Comparison of ENCODE assay signal across 1 cellular context in the genomic region with DNA sequence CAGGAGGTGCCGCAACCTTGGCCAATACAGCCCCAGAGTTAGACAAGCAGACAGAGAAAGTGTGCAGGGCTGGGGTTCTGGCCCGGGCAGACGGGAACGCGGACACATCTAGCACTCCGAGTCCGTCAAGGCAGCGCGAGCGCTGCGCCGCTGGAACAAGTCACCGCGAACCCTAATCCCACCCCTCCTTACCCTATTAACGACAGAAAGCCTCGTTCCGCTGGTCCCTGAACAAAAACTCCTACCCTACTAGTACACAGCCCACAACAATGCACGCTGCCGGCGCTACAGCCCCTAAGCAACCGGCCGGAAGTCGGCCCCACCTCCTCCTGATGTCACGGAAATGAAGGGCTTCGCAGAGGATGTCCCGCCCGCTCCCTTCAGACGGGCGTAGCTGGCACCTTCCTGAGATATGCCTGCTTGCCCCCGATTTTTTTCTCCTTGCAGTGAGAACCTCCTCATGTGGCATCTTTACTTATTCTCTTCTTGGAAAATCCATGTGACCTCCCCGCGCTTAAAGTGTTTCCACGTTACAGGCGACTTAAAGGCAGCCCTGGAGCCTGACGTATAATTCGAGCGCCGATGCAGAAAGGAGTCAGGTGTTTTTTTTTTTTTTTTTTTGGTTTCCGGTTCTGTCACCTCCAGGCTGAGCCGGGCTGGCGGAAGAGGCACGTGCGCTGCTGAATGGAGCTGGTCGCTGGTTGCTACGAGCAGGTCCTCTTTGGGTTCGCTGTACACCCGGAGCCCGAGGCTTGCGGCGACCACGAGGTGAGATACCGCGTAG.
TF ChIP-seq lines count a peak whose summit lies in the region.

A gene (minus strand): TSS at position 315 of the 784 bp plus-strand sequence. CDS start 7,066 bp downstream, outside the sequence.
A gene with protein sequence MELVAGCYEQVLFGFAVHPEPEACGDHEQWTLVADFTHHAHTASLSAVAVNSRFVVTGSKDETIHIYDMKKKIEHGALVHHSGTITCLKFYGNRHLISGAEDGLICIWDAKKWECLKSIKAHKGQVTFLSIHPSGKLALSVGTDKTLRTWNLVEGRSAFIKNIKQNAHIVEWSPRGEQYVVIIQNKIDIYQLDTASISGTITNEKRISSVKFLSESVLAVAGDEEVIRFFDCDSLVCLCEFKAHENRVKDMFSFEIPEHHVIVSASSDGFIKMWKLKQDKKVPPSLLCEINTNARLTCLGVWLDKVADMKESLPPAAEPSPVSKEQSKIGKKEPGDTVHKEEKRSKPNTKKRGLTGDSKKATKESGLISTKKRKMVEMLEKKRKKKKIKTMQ (plus strand): TSS at position 671 of the 784 bp plus-strand sequence. CDS start 14 bp downstream, at position 685.

TF ChIP-seq in endothelial cell of umbilical vein, 7 proteins besides CTCF, POLR2A, EP300 and RAD21 (continued from another document):
- TF ChIP-seq FOS (IDR thresholded peaks at IDR 0.05; ENCODE audit: borderline replicate concordance, insufficient read depth, low read length) (no peak), EZH2 (IDR thresholded peaks at IDR 0.05; ENCODE audit: borderline replicate concordance, low read depth, low read length, severe bottlenecking) (no peak), MYC (IDR thresholded peaks at IDR 0.05; ENCODE audit: low read depth, low read length) (peak; percentile 64)
TF ChIP-seq in endothelial cell of umbilical vein: peak in this region for 3.
